In the genomic region with DNA sequence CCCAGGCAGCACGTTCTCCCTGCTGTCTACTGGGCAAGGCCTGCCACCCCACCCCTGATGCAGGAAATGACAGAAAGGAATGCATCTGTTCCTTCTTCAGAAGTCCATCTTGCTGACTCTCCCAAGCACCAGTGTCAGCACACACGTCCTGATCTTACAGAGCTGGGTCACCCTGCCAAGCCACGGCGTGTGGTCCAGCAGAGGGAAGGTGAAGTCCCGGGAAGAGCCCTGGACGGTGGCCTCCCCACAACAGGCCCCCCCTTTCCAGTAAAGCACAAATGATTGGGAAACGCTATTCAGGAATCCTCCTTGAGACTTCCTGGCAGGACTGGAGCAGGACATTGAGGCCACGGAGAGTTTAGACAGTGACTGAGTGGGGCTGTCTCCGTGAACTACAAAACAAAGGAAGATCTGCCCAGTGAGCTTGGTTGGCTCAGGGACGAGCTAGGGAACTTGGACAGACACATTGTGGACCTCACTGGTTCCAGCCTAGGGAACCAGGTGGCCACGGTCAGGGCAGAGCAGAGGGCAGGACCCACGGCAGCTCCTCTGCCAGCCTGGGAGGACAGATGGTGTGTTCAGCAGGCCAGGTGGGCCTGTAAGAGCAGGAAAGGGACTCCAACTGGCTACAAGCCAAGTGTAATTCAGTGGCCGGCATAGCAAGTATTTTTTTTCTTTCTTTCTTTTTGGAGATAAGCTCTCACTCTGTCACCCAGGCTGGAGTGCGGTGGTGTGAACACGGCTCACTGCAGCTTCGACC, we compare ENCODE assay signal across 1 cellular context.
A peak's percentile ranks its signal among the peaks of the same experiment; 100 is the strongest.
TF ChIP-seq lines count a peak whose summit lies in the region.

No MANE protein-coding gene starts in this region.

TF ChIP-seq in liver, 16 proteins besides CTCF, POLR2A, EP300 and RAD21 (continued from another document):
- no peak for TF ChIP-seq MAX (IDR thresholded peaks at IDR 0.05)
- TF ChIP-seq SP1 (IDR thresholded peaks at IDR 0.05) = peak; percentile 44
